ENCODE assay signal across 29 cellular contexts in genomic region chr5:128673010-128673409, GRCh38.
"Had no signal": no experiment of that assay in that cellular context is flagged by ENCODE, and none has a peak within 500 bp of the region (broad histone marks: within the 10 kb centered on the region; RNA-seq: fewer than 3 reads in every experiment).

No MANE protein-coding gene starts in this region.

- H3K27me3 Mint-ChIP-seq: activated CD4-positive, alpha-beta T cell treated with anti-CD3 and anti-CD28 coated beads, Interleukin-2, amount 10 ng/mL, durations not matched to agents 24 days and 14 days; activated naive CD4-positive, alpha-beta T cell treated with anti-CD3 and anti-CD28 coated beads, Interleukin-2, amount 10 ng/mL, durations not matched to agents 7 days and 5 days; activated naive CD8-positive, alpha-beta T cell treated with anti-CD3 and anti-CD28 coated beads, Interleukin-2, amount 10 ng/mL, durations not matched to agents 7 days and 5 days; activated T-cell treated with anti-CD3 and anti-CD28 coated beads, Interleukin-2, amount 50 U/mL, for 24 hours had no signal

- H3K4me1 Mint-ChIP-seq: activated CD4-positive, alpha-beta T cell treated with anti-CD3 and anti-CD28 coated beads for 36 hours; activated CD4-positive, alpha-beta T cell treated with anti-CD3 and anti-CD28 coated beads, Interleukin-2, amount 10 ng/mL, durations not matched to agents 24 days and 14 days; activated naive CD4-positive, alpha-beta T cell treated with anti-CD3 and anti-CD28 coated beads, Interleukin-2, amount 10 ng/mL, durations not matched to agents 7 days and 5 days; activated naive CD8-positive, alpha-beta T cell treated with anti-CD3 and anti-CD28 coated beads, Interleukin-2, amount 10 ng/mL, durations not matched to agents 7 days and 5 days; central memory CD8-positive, alpha-beta T cell had no signal

- H3K4me3 ChIP-seq: esophagus squamous epithelium, gastrocnemius medialis, heart left ventricle had no signal

- H3K27ac ChIP-seq: brain microvascular endothelial cell, epithelial cell of prostate, esophagus squamous epithelium, foreskin keratinocyte, gastrocnemius medialis, heart left ventricle had no signal

- H3K27ac Mint-ChIP-seq: activated CD4-positive, alpha-beta memory T cell treated with anti-CD3 and anti-CD28 coated beads for 36 hours; activated CD4-positive, alpha-beta T cell treated with anti-CD3 and anti-CD28 coated beads for 36 hours; activated CD4-positive, alpha-beta T cell treated with anti-CD3 and anti-CD28 coated beads, Interleukin-2, amount 10 ng/mL, durations not matched to agents 24 days and 14 days; activated naive CD4-positive, alpha-beta T cell treated with anti-CD3 and anti-CD28 coated beads, Interleukin-2, amount 10 ng/mL, durations not matched to agents 7 days and 5 days; activated naive CD4-positive, alpha-beta T cell treated with anti-CD3 and anti-CD28 coated beads, Interleukin-2, amount 50 U/mL, for 72 hours; activated naive CD8-positive, alpha-beta T cell treated with anti-CD3 and anti-CD28 coated beads, Interleukin-2, amount 10 ng/mL, durations not matched to agents 7 days and 5 days; activated T-cell treated with anti-CD3 and anti-CD28 coated beads, Interleukin-2, amount 50 U/mL, for 24 hours; activated T-cell treated with anti-CD3 and anti-CD28 coated beads, Interleukin-2, amount 50 U/mL, for 72 hours; effector memory CD8-positive, alpha-beta T cell had no signal

- H3K4me1 ChIP-seq: esophagus squamous epithelium, foreskin keratinocyte, gastrocnemius medialis, heart left ventricle had no signal

- H3K36me3 ChIP-seq: brain microvascular endothelial cell, esophagus squamous epithelium, gastrocnemius medialis, heart left ventricle had no signal

- H3K36me3 Mint-ChIP-seq: activated CD4-positive, alpha-beta memory T cell treated with anti-CD3 and anti-CD28 coated beads for 36 hours; activated naive CD4-positive, alpha-beta T cell treated with anti-CD3 and anti-CD28 coated beads, Interleukin-2, amount 10 ng/mL, durations not matched to agents 7 days and 5 days; activated naive CD4-positive, alpha-beta T cell treated with anti-CD3 and anti-CD28 coated beads, Interleukin-2, amount 50 U/mL, for 72 hours; activated naive CD8-positive, alpha-beta T cell treated with anti-CD3 and anti-CD28 coated beads, Interleukin-2, amount 10 ng/mL, durations not matched to agents 7 days and 5 days had no signal

- ATAC-seq: activated CD4-positive, alpha-beta T cell treated with anti-CD3 and anti-CD28 coated beads for 36 hours; activated naive CD4-positive, alpha-beta T cell treated with anti-CD3 and anti-CD28 coated beads, Interleukin-2, amount 50 U/mL, for 72 hours; activated T-cell treated with anti-CD3 and anti-CD28 coated beads, Interleukin-2, amount 50 U/mL, for 72 hours; effector memory CD8-positive, alpha-beta T cell; foreskin keratinocyte; gastrocnemius medialis; heart left ventricle had no signal

- H3K9me3 Mint-ChIP-seq: activated CD4-positive, alpha-beta memory T cell treated with anti-CD3 and anti-CD28 coated beads for 36 hours; activated naive CD4-positive, alpha-beta T cell treated with anti-CD3 and anti-CD28 coated beads, Interleukin-2, amount 10 ng/mL, durations not matched to agents 7 days and 5 days; activated naive CD4-positive, alpha-beta T cell treated with anti-CD3 and anti-CD28 coated beads, Interleukin-2, amount 50 U/mL, for 72 hours; activated T-cell treated with anti-CD3 and anti-CD28 coated beads, Interleukin-2, amount 50 U/mL, for 24 hours had no signal

- H3K4me3 Mint-ChIP-seq: activated CD4-positive, alpha-beta memory T cell treated with anti-CD3 and anti-CD28 coated beads for 36 hours; activated CD4-positive, alpha-beta T cell treated with anti-CD3 and anti-CD28 coated beads for 36 hours; activated CD4-positive, alpha-beta T cell treated with anti-CD3 and anti-CD28 coated beads, Interleukin-2, amount 10 ng/mL, durations not matched to agents 24 days and 14 days; activated naive CD4-positive, alpha-beta T cell treated with anti-CD3 and anti-CD28 coated beads, Interleukin-2, amount 10 ng/mL, durations not matched to agents 7 days and 5 days; activated naive CD8-positive, alpha-beta T cell treated with anti-CD3 and anti-CD28 coated beads, Interleukin-2, amount 10 ng/mL, durations not matched to agents 7 days and 5 days; activated T-cell treated with anti-CD3 and anti-CD28 coated beads, Interleukin-2, amount 50 U/mL, for 24 hours; activated T-cell treated with anti-CD3 and anti-CD28 coated beads, Interleukin-2, amount 50 U/mL, for 72 hours; central memory CD8-positive, alpha-beta T cell; effector memory CD8-positive, alpha-beta T cell had no signal

- DNase-seq: activated CD4-positive, alpha-beta memory T cell treated with anti-CD3 and anti-CD28 coated beads for 36 hours; activated CD4-positive, alpha-beta T cell treated with anti-CD3 and anti-CD28 coated beads for 36 hours; activated CD4-positive, alpha-beta T cell treated with anti-CD3 and anti-CD28 coated beads, Interleukin-2, amount 10 ng/mL, durations not matched to agents 24 days and 14 days; activated CD4-positive, CD25-positive, alpha-beta regulatory T cell; activated CD4-positive, CD25-positive, alpha-beta regulatory T cell treated with anti-CD3 and anti-CD28 coated beads, Interleukin-2, amount 50 U/mL, for 72 hours; activated CD8-positive, alpha-beta memory T cell treated with anti-CD3 and anti-CD28 coated beads, Interleukin-2, amount 50 U/mL, for 48 hours; activated gamma-delta T cell; activated naive CD4-positive, alpha-beta T cell; activated naive CD4-positive, alpha-beta T cell treated with anti-CD3 and anti-CD28 coated beads, Interleukin-2, amount 10 ng/mL, durations not matched to agents 7 days and 5 days; activated naive CD8-positive, alpha-beta T cell treated with anti-CD3 and anti-CD28 coated beads, Interleukin-2, amount 10 ng/mL, durations not matched to agents 7 days and 5 days; activated T-cell treated with anti-CD3 and anti-CD28 coated beads for 4 hours; activated T-cell treated with anti-CD3 and anti-CD28 coated beads, Interleukin-2, amount 50 U/mL, for 24 hours; activated T-cell treated with anti-CD3 and anti-CD28 coated beads, Interleukin-2, amount 50 U/mL, for 72 hours; amniotic stem cell; anterior cingulate cortex; brain microvascular endothelial cell; cortex of kidney; dermis blood vessel endothelial cell; effector CD4-positive, alpha-beta T cell; effector memory CD8-positive, alpha-beta T cell; esophagus squamous epithelium; foreskin keratinocyte; gastrocnemius medialis; glutamatergic neuron; heart left ventricle; T-helper 2 cell had no signal

- H3K9me3 ChIP-seq: esophagus squamous epithelium, gastrocnemius medialis had no signal
